Comparison of ENCODE assay signal across 20 cellular contexts in the genomic region with DNA sequence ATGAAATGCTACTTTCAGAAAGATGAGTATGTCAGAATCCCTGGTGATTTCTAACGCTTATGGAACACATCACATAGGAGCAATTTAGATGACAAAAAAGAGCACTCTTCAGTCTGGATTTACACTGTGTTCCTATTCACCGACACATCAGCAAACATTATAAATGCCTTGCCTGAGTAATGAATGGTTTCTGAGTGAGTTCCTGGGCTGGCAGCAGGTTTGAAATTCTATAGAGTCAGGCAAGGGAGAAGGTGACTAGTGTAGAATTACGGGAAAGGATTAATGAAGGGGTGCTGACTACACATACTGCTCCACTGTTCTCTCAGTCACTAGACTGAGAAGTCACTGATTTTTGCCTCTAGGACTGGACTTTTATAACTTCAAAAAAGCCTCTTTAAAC.
DNase-seq lines count a peak whose midpoint lies in the region; TF ChIP-seq lines count a peak whose summit lies in the region.
"Had no signal": no experiment of that assay in that cellular context is flagged by ENCODE, and none has a peak within 500 bp of the region (broad histone marks: within the 10 kb centered on the region; RNA-seq: fewer than 3 reads in every experiment).

No MANE protein-coding gene starts in this region.

- WGBS in GM23248 (ENCODE audit: low coverage in 1 of 2, low lambda C conversion rate in 2 of 2, missing lambda C conversion rate in 2 of 2), 2 experiments = 35 to 52% methylated on average over 3 of the region's 3 CpGs
- WGBS in hepatocyte (ENCODE audit: low lambda C conversion rate, missing lambda C conversion rate) = 39% methylated on average over 3 of the region's 3 CpGs

- no peaks in the 10 kb centered on the region for H3K27me3 ChIP-seq in GM23248 (replicated peaks; ENCODE audit: insufficient read depth)
- H3K27me3 ChIP-seq in neural cell (ENCODE audit: insufficient read depth, low read depth, low read length) = no peaks in the 10 kb centered on the region
- no peaks in the 10 kb centered on the region for H3K27me3 ChIP-seq in hepatocyte
- H3K27me3 ChIP-seq: ascending aorta, sigmoid colon, suprapubic skin had no signal

- H3K36me3 Mint-ChIP-seq in CD14-positive monocyte = no peaks in the 10 kb centered on the region

- peaks cover 0 to 9% (median 4%) of the 10 kb centered on the region in 7 donors for H3K9me3 Mint-ChIP-seq in CD14-positive monocyte

- H3K79me2 ChIP-seq in GM23248 (ENCODE audit: insufficient read depth) (no peaks in the 10 kb centered on the region), neural cell (replicated peaks; ENCODE audit: insufficient read depth, low read length) (no peaks in the 10 kb centered on the region), hepatocyte (no peaks in the 10 kb centered on the region)

- intact Hi-C loops in CD14-positive monocyte (cut with micrococcal nuclease) = no loop called here

- H3K9me3 ChIP-seq in GM23248 (ENCODE audit: low read depth) = no peaks in the 10 kb centered on the region
- H3K9me3 ChIP-seq in neural cell (ENCODE audit: low read length) = no peaks in the 10 kb centered on the region
- no peaks in the 10 kb centered on the region for H3K9me3 ChIP-seq in hepatocyte (ENCODE audit: low read depth)
- H3K9me3 ChIP-seq: ascending aorta, sigmoid colon, suprapubic skin had no signal

- H3F3A ChIP-seq in GM23248 (ENCODE audit: insufficient read depth) = peaks cover 13% of the 10 kb centered on the region; the same call in 1 of the 2 replicates
- H3F3A ChIP-seq in neural cell (ENCODE audit: insufficient read depth, low read length, poor library complexity, severe bottlenecking) = peaks cover 9% of the 10 kb centered on the region

- H2AFZ ChIP-seq in GM23248 (peak overlapping the region; percentile 8; the same call in 1 of the 2 replicates), neural cell (ENCODE audit: low read depth, low read length) (no peak overlapping the region), hepatocyte (no peak overlapping the region)

- H3K27ac ChIP-seq in GM23248 = peak overlapping the region; percentile 47
- peak overlapping the region; percentile 60 for H3K27ac ChIP-seq in neural cell (ENCODE audit: low read length)
- no peak overlapping the region for H3K27ac ChIP-seq in hepatocyte
- H3K27ac ChIP-seq: ascending aorta, sigmoid colon, suprapubic skin had no signal

- no peak overlapping the region for H3K27ac Mint-ChIP-seq in CD14-positive monocyte
- H3K27ac Mint-ChIP-seq: activated naive CD4-positive, alpha-beta T cell treated with anti-CD3 and anti-CD28 coated beads for 36 hours; memory B cell had no signal

- H4K20me1 ChIP-seq in GM23248 (ENCODE audit: insufficient read depth) = no peaks in the 10 kb centered on the region
- H4K20me1 ChIP-seq in neural cell (ENCODE audit: insufficient read depth) = no peaks in the 10 kb centered on the region
- no peaks in the 10 kb centered on the region for H4K20me1 ChIP-seq in hepatocyte (ENCODE audit: insufficient read depth, poor library complexity, severe bottlenecking)

- TF ChIP-seq CTCF in neural cell (IDR thresholded peaks at IDR 0.05; ENCODE audit: poor library complexity, severe bottlenecking) = no peak
- TF ChIP-seq CTCF in CD14-positive monocyte (IDR thresholded peaks at IDR 0.05) = no peak
- TF ChIP-seq CTCF in hepatocyte (IDR thresholded peaks at IDR 0.05; ENCODE audit: poor library complexity) = no peak

- H3K9ac ChIP-seq in GM23248 = peak overlapping the region; percentile 17
- H3K9ac ChIP-seq in neural cell (ENCODE audit: low read length) = peak overlapping the region; percentile 35

- H3K4me3 ChIP-seq in GM23248 = no peak overlapping the region
- H3K4me3 ChIP-seq in neural cell (ENCODE audit: low read length) = peak overlapping the region; percentile 31
- H3K4me3 ChIP-seq in hepatocyte = no peak overlapping the region
- H3K4me3 ChIP-seq: ascending aorta, sigmoid colon, suprapubic skin had no signal

- peak; percentile 42 for TF ChIP-seq RAD21 in neural cell (conservative IDR thresholded peaks at IDR 0.05)

- H3K9me2 ChIP-seq in GM23248 (ENCODE audit: insufficient read depth) = no peaks in the 10 kb centered on the region
- H3K9me2 ChIP-seq in neural cell (ENCODE audit: insufficient read depth, low read length) = no peaks in the 10 kb centered on the region
- no peaks in the 10 kb centered on the region for H3K9me2 ChIP-seq in hepatocyte (replicated peaks; ENCODE audit: insufficient read depth)

- H3K4me1 Mint-ChIP-seq in CD14-positive monocyte = no peaks in the 10 kb centered on the region
- H3K4me1 Mint-ChIP-seq: memory B cell had no signal

- no peaks in the 10 kb centered on the region for H3K27me3 Mint-ChIP-seq in CD14-positive monocyte (ENCODE audit: low read depth in 3 of 3)
- H3K27me3 Mint-ChIP-seq: memory B cell had no signal

- in situ Hi-C loops in GM23248 (cut with MboI) = no loop called here

- TF ChIP-seq POLR2A in erythroblast (IDR thresholded peaks at IDR 0.05; ENCODE audit: low read length) = no peak

- H3K4me1 ChIP-seq in GM23248 (ENCODE audit: insufficient read depth) = peaks cover 15% of the 10 kb centered on the region
- peaks cover 11% of the 10 kb centered on the region for H3K4me1 ChIP-seq in hepatocyte (ENCODE audit: insufficient read depth)
- H3K4me1 ChIP-seq: ascending aorta, suprapubic skin had no signal

- H3K4me2 ChIP-seq in GM23248 (ENCODE audit: unreplicated experiment) (peak overlapping the region; percentile 27), neural cell (ENCODE audit: low read length) (peak overlapping the region; percentile 50), hepatocyte (no peak overlapping the region)

- peak; percentile 90 for TF ChIP-seq EP300 in neural cell (conservative IDR thresholded peaks at IDR 0.05; ENCODE audit: poor library complexity, severe bottlenecking)

- no peaks in the 10 kb centered on the region for H3K36me3 ChIP-seq in GM23248 (ENCODE audit: low read depth)
- no peaks in the 10 kb centered on the region for H3K36me3 ChIP-seq in neural cell (ENCODE audit: insufficient read depth, low read length)
- H3K36me3 ChIP-seq in hepatocyte (replicated peaks; ENCODE audit: insufficient read depth, low read depth) = no peaks in the 10 kb centered on the region
- H3K36me3 ChIP-seq: ascending aorta, sigmoid colon, suprapubic skin had no signal

- no peak overlapping the region for H3K4me3 Mint-ChIP-seq in CD14-positive monocyte
- H3K4me3 Mint-ChIP-seq: activated naive CD4-positive, alpha-beta T cell treated with anti-CD3 and anti-CD28 coated beads for 36 hours; memory B cell; nephron had no signal

- DNase-seq in GM23248 (peak; percentile 24), NCI-H2081 treated with DMSO at 0.1 percent for 48 hours (lab: John Stamatoyannopoulos, UW) (peak; percentile 77), SHP77 treated with DMSO at 0.1 percent for 48 hours (lab: John Stamatoyannopoulos, UW) (peak; percentile 38), CD14-positive monocyte (ENCODE audit: low spot score) (no peak), hepatocyte (ENCODE audit: low spot score) (no peak), erythroblast (lab: John Stamatoyannopoulos, UW) (no peak), DMS53 (lab: John Stamatoyannopoulos, UW) (no peak)
- DNase-seq: activated CD4-positive, alpha-beta T cell treated with anti-CD3 and anti-CD28 coated beads for 1 hour; activated CD8-positive, alpha-beta memory T cell treated with anti-CD3 and anti-CD28 coated beads, Interleukin-2, amount 50 U/mL, for 48 hours; activated naive CD4-positive, alpha-beta T cell treated with anti-CD3 and anti-CD28 coated beads for 36 hours; GDM1; NCI-H1694; SIG-M5; sigmoid colon; stimulated activated CD4-positive, alpha-beta T cell treated with anti-CD3 and anti-CD28 coated beads, Interleukin-2, amount 100 ng/mL, for 24 hours had no signal

TF ChIP-seq in neural cell, 6 proteins besides CTCF, POLR2A, EP300 and RAD21:
- TF ChIP-seq, protein P1, sequence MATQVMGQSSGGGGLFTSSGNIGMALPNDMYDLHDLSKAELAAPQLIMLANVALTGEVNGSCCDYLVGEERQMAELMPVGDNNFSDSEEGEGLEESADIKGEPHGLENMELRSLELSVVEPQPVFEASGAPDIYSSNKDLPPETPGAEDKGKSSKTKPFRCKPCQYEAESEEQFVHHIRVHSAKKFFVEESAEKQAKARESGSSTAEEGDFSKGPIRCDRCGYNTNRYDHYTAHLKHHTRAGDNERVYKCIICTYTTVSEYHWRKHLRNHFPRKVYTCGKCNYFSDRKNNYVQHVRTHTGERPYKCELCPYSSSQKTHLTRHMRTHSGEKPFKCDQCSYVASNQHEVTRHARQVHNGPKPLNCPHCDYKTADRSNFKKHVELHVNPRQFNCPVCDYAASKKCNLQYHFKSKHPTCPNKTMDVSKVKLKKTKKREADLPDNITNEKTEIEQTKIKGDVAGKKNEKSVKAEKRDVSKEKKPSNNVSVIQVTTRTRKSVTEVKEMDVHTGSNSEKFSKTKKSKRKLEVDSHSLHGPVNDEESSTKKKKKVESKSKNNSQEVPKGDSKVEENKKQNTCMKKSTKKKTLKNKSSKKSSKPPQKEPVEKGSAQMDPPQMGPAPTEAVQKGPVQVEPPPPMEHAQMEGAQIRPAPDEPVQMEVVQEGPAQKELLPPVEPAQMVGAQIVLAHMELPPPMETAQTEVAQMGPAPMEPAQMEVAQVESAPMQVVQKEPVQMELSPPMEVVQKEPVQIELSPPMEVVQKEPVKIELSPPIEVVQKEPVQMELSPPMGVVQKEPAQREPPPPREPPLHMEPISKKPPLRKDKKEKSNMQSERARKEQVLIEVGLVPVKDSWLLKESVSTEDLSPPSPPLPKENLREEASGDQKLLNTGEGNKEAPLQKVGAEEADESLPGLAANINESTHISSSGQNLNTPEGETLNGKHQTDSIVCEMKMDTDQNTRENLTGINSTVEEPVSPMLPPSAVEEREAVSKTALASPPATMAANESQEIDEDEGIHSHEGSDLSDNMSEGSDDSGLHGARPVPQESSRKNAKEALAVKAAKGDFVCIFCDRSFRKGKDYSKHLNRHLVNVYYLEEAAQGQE (IDR thresholded peaks at IDR 0.05; ENCODE audit: borderline replicate concordance) = peak; percentile 68
- TF ChIP-seq MXI1 (conservative IDR thresholded peaks at IDR 0.05; ENCODE audit: poor library complexity, severe bottlenecking) (no peak), TAF1 (IDR thresholded peaks at IDR 0.05; ENCODE audit: low read depth) (no peak), POLR2AphosphoS5 (IDR thresholded peaks at IDR 0.05) (peak; percentile 97), EZH2 (IDR thresholded peaks at IDR 0.05; ENCODE audit: borderline replicate concordance, insufficient read depth, low read length, poor library complexity, severe bottlenecking) (no peak), SMC3 (conservative IDR thresholded peaks at IDR 0.05; ENCODE audit: poor library complexity) (peak; percentile 48)
TF ChIP-seq in neural cell: peak in this region for 3.

Comparison
In these comparisons a context has a peak if more than half of its experiments do, and no peak if none do; other contexts are left out.
1. DNase-seq: peak in GM23248 (single experiment), NCI-H2081 treated with DMSO at 0.1 percent for 48 hours (single experiment) and SHP77 treated with DMSO at 0.1 percent for 48 hours (single experiment); none in CD14-positive monocyte (single experiment), hepatocyte (single experiment), erythroblast (0 of 2) and DMS53 (single experiment).